18 cellular contexts compared by ENCODE assay signal in genomic region chr6:95352064-95352463, GRCh38.
A peak's percentile ranks its signal among the peaks of the same experiment; 100 is the strongest.
DNase-seq lines count a peak whose midpoint lies in the region; ATAC-seq and TF ChIP-seq lines count a peak whose summit lies in the region.
"Had no signal": no experiment of that assay in that cellular context is flagged by ENCODE, and none has a peak within 500 bp of the region (broad histone marks: within the 10 kb centered on the region; RNA-seq: fewer than 3 reads in every experiment).

No MANE protein-coding gene starts in this region.

- no peaks in the 10 kb centered on the region for H3K36me3 Mint-ChIP-seq in neural progenitor cell
- H3K36me3 Mint-ChIP-seq: CD8-positive, alpha-beta memory T cell; mesothelial cell of epicardium; WTC11 had no signal

- no peak for ATAC-seq in HG03571 (IDR thresholded peaks at IDR 0.05; ENCODE audit: unreplicated experiment)
- ATAC-seq: body of pancreas, WTC11 had no signal

- TF ChIP-seq CTCF in astrocyte of the spinal cord (IDR thresholded peaks at IDR 0.05; ENCODE audit: low read depth, low read length) (no peak), neural progenitor cell (IDR thresholded peaks at IDR 0.05) (peak; percentile 18)

- H3K4me1 Mint-ChIP-seq in neural progenitor cell, result no peaks in the 10 kb centered on the region
- H3K4me1 Mint-ChIP-seq: CD8-positive, alpha-beta memory T cell; WTC11 had no signal

- H4K20me1 ChIP-seq in neural progenitor cell (ENCODE audit: low read depth), result no peaks in the 10 kb centered on the region

- H3K79me2 ChIP-seq in neural progenitor cell (ENCODE audit: low read depth), result no peaks in the 10 kb centered on the region

- H3K27ac ChIP-seq in neural progenitor cell, result no peak overlapping the region
- H3K27ac ChIP-seq: body of pancreas, transverse colon had no signal

- no peaks in the 10 kb centered on the region for H3K27me3 ChIP-seq in neural progenitor cell
- H3K27me3 ChIP-seq: body of pancreas, transverse colon had no signal

- no peaks in the 10 kb centered on the region for H3K36me3 ChIP-seq in neural progenitor cell
- H3K36me3 ChIP-seq: transverse colon had no signal

- H3K9ac ChIP-seq in neural progenitor cell, result no peak overlapping the region

- peak; percentile 22 for DNase-seq in DMS53 (lab: John Stamatoyannopoulos, UW)
- DNase-seq in DMS53 treated with DMSO at 0.1 percent for 48 hours (lab: John Stamatoyannopoulos, UW; ENCODE audit: unreplicated experiment), result no peak
- peak; percentile 15 for DNase-seq in NCI-H146 treated with DMSO at 0.1 percent for 48 hours (lab: John Stamatoyannopoulos, UW; ENCODE audit: unreplicated experiment)
- DNase-seq in astrocyte of the spinal cord (ENCODE audit: low read depth, low spot score), result peak; percentile 14
- no peak for DNase-seq in neural progenitor cell (ENCODE audit: low spot score)
- no peak for DNase-seq in retina
- DNase-seq in COLO829 (ENCODE audit: low spot score), result no peak
- DNase-seq: activated gamma-delta T cell; body of pancreas; CD8-positive, alpha-beta memory T cell; GF-D8; NCI-H226; occipital lobe; stimulated activated CD4-positive, alpha-beta T cell treated with anti-CD3 and anti-CD28 coated beads, Interleukin-4, amount 100 ng/mL, for 4 hours; transverse colon had no signal

- no peaks in the 10 kb centered on the region for H3K4me1 ChIP-seq in neural progenitor cell
- H3K4me1 ChIP-seq: body of pancreas, transverse colon had no signal

- no peak overlapping the region for H3K4me3 Mint-ChIP-seq in neural progenitor cell
- H3K4me3 Mint-ChIP-seq: CD8-positive, alpha-beta memory T cell; mesothelial cell of epicardium; WTC11 had no signal

- no peaks in the 10 kb centered on the region for H3K9me3 ChIP-seq in neural progenitor cell (ENCODE audit: low read depth)
- H3K9me3 ChIP-seq: body of pancreas, transverse colon had no signal

- H3K4me3 ChIP-seq in astrocyte of the spinal cord (ENCODE audit: low read depth, low read length) (no peak overlapping the region), neural progenitor cell (no peak overlapping the region)
- H3K4me3 ChIP-seq: body of pancreas, transverse colon had no signal

- H2AFZ ChIP-seq in neural progenitor cell (replicated peaks), result no peak overlapping the region

- in situ Hi-C loops in astrocyte of the spinal cord (cut with HindIII; ENCODE audit: low sequenced_read_pairs), result no loop called here

- H3K27me3 Mint-ChIP-seq in neural progenitor cell (ENCODE audit: insufficient read depth, low read depth), result no peaks in the 10 kb centered on the region
- H3K27me3 Mint-ChIP-seq: CD8-positive, alpha-beta memory T cell had no signal

- H3K9me3 Mint-ChIP-seq in neural progenitor cell, result peaks cover 2% of the 10 kb centered on the region
- H3K9me3 Mint-ChIP-seq: mesothelial cell of epicardium had no signal

- no peak overlapping the region for H3K27ac Mint-ChIP-seq in neural progenitor cell
- H3K27ac Mint-ChIP-seq: CD8-positive, alpha-beta memory T cell; mesothelial cell of epicardium; WTC11 had no signal

- H3F3A ChIP-seq in neural progenitor cell (ENCODE audit: low read depth), result no peaks in the 10 kb centered on the region

- H3K4me2 ChIP-seq in neural progenitor cell, result no peak overlapping the region

Comparison
In these comparisons a context has a peak if more than half of its experiments do, and no peak if none do; other contexts are left out.
1. DNase-seq: peak in DMS53 (single experiment), NCI-H146 treated with DMSO at 0.1 percent for 48 hours (single experiment) and astrocyte of the spinal cord (single experiment); none in DMS53 treated with DMSO at 0.1 percent for 48 hours (single experiment), neural progenitor cell (single experiment), retina (single experiment) and COLO829 (single experiment).